ENCODE assay signal across 20 cellular contexts in genomic region chr10:125130260-125130659, GRCh38.
"Had no signal": no experiment of that assay in that cellular context is flagged by ENCODE, and none has a peak within 500 bp of the region (broad histone marks: within the 10 kb centered on the region; RNA-seq: fewer than 3 reads in every experiment).

No MANE protein-coding gene starts in this region.

- H3K9ac ChIP-seq: parathyroid adenoma had no signal

- H2AFZ ChIP-seq: hepatocyte, parathyroid adenoma had no signal

- H3K4me1 ChIP-seq: colonic mucosa had no signal

- H3K27me3 Mint-ChIP-seq: activated CD8-positive, alpha-beta T cell treated with anti-CD3 and anti-CD28 coated beads for 36 hours had no signal

- H3K27ac Mint-ChIP-seq: activated CD8-positive, alpha-beta T cell treated with anti-CD3 and anti-CD28 coated beads for 36 hours; activated naive CD4-positive, alpha-beta T cell treated with anti-CD3 and anti-CD28 coated beads, Interleukin-2, amount 50 U/mL, for 24 hours; activated T-helper 2 cell treated with anti-CD3 and anti-CD28 coated beads, Interferon-gamma antibody, Interleukin-2, Interleukin-4, amounts not matched to agents 10 μg/mL and 5 μg/mL and 100 μg/mL, durations not matched to agents 14 hours and 24 hours and 36 hours had no signal

- H3K4me1 Mint-ChIP-seq: activated naive CD4-positive, alpha-beta T cell treated with anti-CD3 and anti-CD28 coated beads, Interleukin-2, amount 50 U/mL, for 24 hours; naive B cell had no signal

- ATAC-seq: activated CD8-positive, alpha-beta T cell treated with anti-CD3 and anti-CD28 coated beads for 36 hours; activated T-cell treated with anti-CD3 and anti-CD28 coated beads, Interleukin-2, amount 50 U/mL, for 4 hours; left colon; stimulated activated naive CD8-positive, alpha-beta T cell treated with anti-CD3 and anti-CD28 coated beads, Interleukin-15, Interleukin-2, amounts not matched to agents 100 U/mL and 50 U/mL, for 24 hours had no signal

- H3K27me3 ChIP-seq: colonic mucosa, dorsolateral prefrontal cortex, hepatocyte had no signal

- H3K9me3 ChIP-seq: colonic mucosa had no signal

- H3K36me3 ChIP-seq: colonic mucosa had no signal

- H3K4me2 ChIP-seq: hepatocyte had no signal

- H3K4me3 Mint-ChIP-seq: activated CD8-positive, alpha-beta T cell treated with anti-CD3 and anti-CD28 coated beads for 36 hours; activated naive CD4-positive, alpha-beta T cell treated with anti-CD3 and anti-CD28 coated beads, Interleukin-2, amount 50 U/mL, for 24 hours; activated T-cell treated with anti-CD3 and anti-CD28 coated beads, Interleukin-2, amount 50 U/mL, for 4 hours; naive B cell; neural crest cell had no signal

- DNase-seq: activated CD4-positive, alpha-beta T cell treated with anti-CD3 and anti-CD28 coated beads for 1 hour; activated CD4-positive, alpha-beta T cell treated with anti-CD3 and anti-CD28 coated beads, Interleukin-2, amount 50 U/mL, for 1 hour; activated CD8-positive, alpha-beta T cell treated with anti-CD3 and anti-CD28 coated beads for 36 hours; activated T-cell treated with anti-CD3 and anti-CD28 coated beads, Interleukin-2, amount 50 U/mL, for 4 hours; colonic mucosa; effector memory CD4-positive, alpha-beta T cell; left colon; naive B cell; nucleus accumbens; stimulated activated CD4-positive, alpha-beta T cell treated with anti-CD3 and anti-CD28 coated beads, Interleukin-12 subunit alpha, Interleukin-12 subunit beta, amount 100 ng/mL, for 4 hours; stimulated activated CD4-positive, alpha-beta T cell treated with anti-CD3 and anti-CD28 coated beads, Interleukin-4, amount 100 ng/mL, for 1 hour; stimulated activated naive CD8-positive, alpha-beta T cell treated with anti-CD3 and anti-CD28 coated beads, Interleukin-15, Interleukin-2, amounts not matched to agents 100 U/mL and 50 U/mL, for 24 hours; T-helper 2 cell had no signal

- H3K9me3 Mint-ChIP-seq: activated CD8-positive, alpha-beta T cell treated with anti-CD3 and anti-CD28 coated beads for 36 hours; activated naive CD4-positive, alpha-beta T cell treated with anti-CD3 and anti-CD28 coated beads, Interleukin-2, amount 50 U/mL, for 24 hours; activated T-cell treated with anti-CD3 and anti-CD28 coated beads, Interleukin-2, amount 50 U/mL, for 4 hours; activated T-helper 2 cell treated with anti-CD3 and anti-CD28 coated beads, Interferon-gamma antibody, Interleukin-2, Interleukin-4, amounts not matched to agents 10 μg/mL and 5 μg/mL and 100 μg/mL, durations not matched to agents 14 hours and 24 hours and 36 hours; neural crest cell had no signal

- H3K27ac ChIP-seq: colonic mucosa, hepatocyte, parathyroid adenoma had no signal

- H3K4me3 ChIP-seq: colonic mucosa, dorsolateral prefrontal cortex, hepatocyte, lung had no signal

- H3K36me3 Mint-ChIP-seq: activated naive CD4-positive, alpha-beta T cell treated with anti-CD3 and anti-CD28 coated beads, Interleukin-2, amount 50 U/mL, for 24 hours had no signal
